8 cellular contexts compared by ENCODE assay signal in the genomic region with DNA sequence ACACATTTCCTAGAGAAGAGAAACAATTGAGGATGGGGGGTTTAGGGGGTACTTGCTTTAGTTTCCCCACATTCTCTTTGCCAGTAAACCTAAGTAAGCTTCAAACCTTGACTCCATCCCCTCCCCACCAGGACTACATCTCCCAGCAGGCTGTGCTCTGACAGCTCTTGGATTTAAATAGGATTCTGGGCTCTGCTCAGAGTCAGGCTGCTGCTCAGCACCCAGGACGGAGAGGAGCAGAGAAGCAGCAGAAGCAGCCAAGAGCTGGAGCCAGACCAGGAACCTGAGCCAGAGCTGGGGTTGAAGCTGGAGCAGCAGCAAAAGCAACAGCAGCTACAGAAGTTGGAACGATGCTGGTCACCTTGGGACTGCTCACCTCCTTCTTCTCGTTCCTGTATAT. TPM values are rescaled to one million over a fixed set of nuclear protein-coding genes. Genes with fewer than 3 reads are reported as not detected.
A peak's percentile ranks its signal among the peaks of the same experiment; 100 is the strongest.
DNase-seq lines count a peak whose midpoint lies in the region; ATAC-seq and TF ChIP-seq lines count a peak whose summit lies in the region.

No MANE protein-coding gene starts in this region.

- H3K4me1 ChIP-seq in GM23248 (ENCODE audit: insufficient read depth) = no peaks in the 10 kb centered on the region
- no peaks in the 10 kb centered on the region for H3K4me1 ChIP-seq in prostate gland (replicated peaks)

- no peak overlapping the region for H3K4me2 ChIP-seq in GM23248 (ENCODE audit: unreplicated experiment)

- no peak overlapping the region for H2AFZ ChIP-seq in GM23248

- 20 to 21% methylated on average over 3 of the region's 3 CpGs for WGBS in GM23248 (ENCODE audit: low coverage in 1 of 2, low lambda C conversion rate in 2 of 2, missing lambda C conversion rate in 2 of 2), 2 experiments
- WGBS in prostate gland = 1% methylated on average over 3 of the region's 3 CpGs

- no peaks in the 10 kb centered on the region for H3K36me3 ChIP-seq in GM23248 (ENCODE audit: low read depth)
- no peaks in the 10 kb centered on the region for H3K36me3 ChIP-seq in prostate gland

- H4K20me1 ChIP-seq in GM23248 (ENCODE audit: insufficient read depth) = no peaks in the 10 kb centered on the region

- ATAC-seq in Right ventricle myocardium superior (ENCODE audit: poor library complexity) = peak; percentile 96
- no peak for ATAC-seq in HG03354 (IDR thresholded peaks at IDR 0.05; ENCODE audit: poor library complexity, severe bottlenecking, unreplicated experiment)
- no peak for ATAC-seq in HG02678 (IDR thresholded peaks at IDR 0.05; ENCODE audit: unreplicated experiment)

- H3K27me3 ChIP-seq in GM23248 (replicated peaks; ENCODE audit: insufficient read depth) (peaks cover 63% of the 10 kb centered on the region), prostate gland (replicated peaks; ENCODE audit: insufficient read depth) (no peaks in the 10 kb centered on the region)

- H3K9me3 ChIP-seq in GM23248 (ENCODE audit: low read depth) (no peaks in the 10 kb centered on the region), prostate gland (no peaks in the 10 kb centered on the region)

- DNase-seq in GM23248 (peak; percentile 42), SK-MEL-5 (ENCODE audit: low read depth, low spot score) (peak; percentile 45), Right ventricle myocardium superior (peak; percentile 89), prostate gland (ENCODE audit: low spot score) (peak; percentile 39), NOMO-1 treated with dmso at 0.1 percent for 144 hours (lab: John Stamatoyannopoulos, UW; ENCODE audit: unreplicated experiment) (no peak)
- DNase-seq in activated CD4-positive, alpha-beta T cell treated with anti-CD3 and anti-CD28 coated beads, Interleukin-2, amount 50 U/mL, for 1 hour = no peak

- intact Hi-C loops in Right ventricle myocardium superior (cut with DNase I) = no loop called here
- intact Hi-C loops in prostate gland (cut with DNase I) = no loop called here

- in situ Hi-C loops in GM23248 (cut with MboI) (no loop called here), SK-MEL-5 (cut with HindIII; ENCODE audit: low pct_unique_long_range_greater_than_20kb, low sequenced_read_pairs) (no loop called here)

- TF ChIP-seq CTCF in prostate gland (IDR thresholded peaks at IDR 0.05) = no peak

- no peaks in the 10 kb centered on the region for H3K9me2 ChIP-seq in GM23248 (ENCODE audit: insufficient read depth)

- H3K27ac ChIP-seq in GM23248 = no peak overlapping the region
- no peak overlapping the region for H3K27ac ChIP-seq in prostate gland

- no peak for TF ChIP-seq POLR2A in prostate gland (IDR thresholded peaks at IDR 0.05)

- H3K4me3 ChIP-seq in GM23248 (no peak overlapping the region), prostate gland (no peak overlapping the region)

- no peaks in the 10 kb centered on the region for H3K79me2 ChIP-seq in GM23248 (ENCODE audit: insufficient read depth)

- no peak overlapping the region for H3K9ac ChIP-seq in GM23248

- no peaks in the 10 kb centered on the region for H3F3A ChIP-seq in GM23248 (ENCODE audit: insufficient read depth)

RNA-seq across cellular contexts. Expression of a gene that starts 20.6 kb away (rescaled TPM):
- total RNA-seq in GM23248 (2014; rRNA removed; shearing (Covaris generic)) = not detected in 2 replicates
- polyA plus RNA-seq in GM23248 (2016; fragmentation: Nextera tagmentation; extraction: Ambion mirVana) = not detected in 2 replicates
- total RNA-seq in SK-MEL-5 (2014; rRNA removed; shearing (Covaris generic)) = 0.35 and 0.66 TPM in 2 replicates
- 0.36 and 1.7 TPM in 2 replicates for polyA plus RNA-seq in SK-MEL-5 (2015; cell fraction: cytosol; rRNA removed)
- polyA plus RNA-seq in SK-MEL-5 (2015; cell fraction: nucleus; rRNA removed) = not detected in 2 replicates
- total RNA-seq in Right ventricle myocardium superior (not detected), prostate gland (1 to 10 TPM in 1 of 2 donors, under 1 TPM in 1; 0.28 to 1.0 TPM)

RNA-seq across cellular contexts. Expression of a gene that starts 26.7 kb away (rescaled TPM):
- total RNA-seq in GM23248 (2014; rRNA removed; shearing (Covaris generic)) = 59.1 and 59.4 TPM in 2 replicates
- 56.7 and 57.5 TPM in 2 replicates for polyA plus RNA-seq in GM23248 (2016; fragmentation: Nextera tagmentation; extraction: Ambion mirVana)
- 116 and 119 TPM in 2 replicates for total RNA-seq in SK-MEL-5 (2014; rRNA removed; shearing (Covaris generic))
- polyA plus RNA-seq in SK-MEL-5 (2015; cell fraction: cytosol; rRNA removed) = 90.2 and 99.5 TPM in 2 replicates
- 147 and 154 TPM in 2 replicates for polyA plus RNA-seq in SK-MEL-5 (2015; cell fraction: nucleus; rRNA removed)
- 13.2 TPM for total RNA-seq in Right ventricle myocardium superior
- 1,000 to 10,000 TPM in 1 of 2 donors, 100 to 1,000 TPM in 1; 134 to 2,107 TPM for total RNA-seq in prostate gland

RNA-seq across cellular contexts. Expression of a gene that starts 47.9 kb away (rescaled TPM):
- 61.5 and 64.2 TPM in 2 replicates for total RNA-seq in GM23248 (2014; rRNA removed; shearing (Covaris generic))
- polyA plus RNA-seq in GM23248 (2016; fragmentation: Nextera tagmentation; extraction: Ambion mirVana) = 192 and 207 TPM in 2 replicates
- 52.5 and 72.1 TPM in 2 replicates for total RNA-seq in SK-MEL-5 (2014; rRNA removed; shearing (Covaris generic))
- polyA plus RNA-seq in SK-MEL-5 (2015; cell fraction: cytosol; rRNA removed) = 45.2 and 51.5 TPM in 2 replicates
- 12.7 and 24.5 TPM in 2 replicates for polyA plus RNA-seq in SK-MEL-5 (2015; cell fraction: nucleus; rRNA removed)
- total RNA-seq in Right ventricle myocardium superior = 113 TPM
- 10 to 100 TPM; 52.0 to 52.6 TPM for total RNA-seq in prostate gland

Comparison
In these comparisons a context has a peak if more than half of its experiments do, and no peak if none do; other contexts are left out.
1. DNase-seq: peak in GM23248 (single experiment), SK-MEL-5 (single experiment), Right ventricle myocardium superior (single experiment) and prostate gland (single experiment); none in NOMO-1 treated with dmso at 0.1 percent for 144 hours (single experiment) and activated CD4-positive, alpha-beta T cell treated with anti-CD3 and anti-CD28 coated beads, Interleukin-2, amount 50 U/mL, for 1 hour (single experiment).